In the genomic region with DNA sequence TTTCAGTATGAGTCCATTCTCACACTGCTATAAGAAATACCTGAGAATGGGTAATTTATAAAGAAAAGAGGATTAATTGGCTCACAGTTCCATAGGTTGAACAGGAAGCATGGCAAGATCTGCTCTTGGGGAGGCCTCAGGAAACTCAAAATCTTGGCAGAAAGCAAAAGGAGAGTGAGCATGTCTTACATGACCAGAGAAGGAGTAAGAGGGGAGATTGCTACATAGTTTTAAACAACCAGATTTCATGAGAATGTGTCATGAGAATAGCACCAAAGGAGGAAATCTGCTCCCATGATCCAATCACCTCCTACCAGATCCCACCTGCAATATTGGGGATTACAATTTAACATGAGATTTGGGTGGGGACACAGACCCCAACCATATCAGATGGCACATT, we compare ENCODE assay signal across 22 cellular contexts.
DNase-seq lines count a peak whose midpoint lies in the region; ATAC-seq, FAIRE-seq and TF ChIP-seq lines count a peak whose summit lies in the region.
"Had no signal": no experiment of that assay in that cellular context is flagged by ENCODE, and none has a peak within 500 bp of the region (broad histone marks: within the 10 kb centered on the region; RNA-seq: fewer than 3 reads in every experiment).

No MANE protein-coding gene starts in this region.

- CTCF ChIA-PET in T-cell (lab: Charles Lee) = no interaction called here

- intact Hi-C loops in left colon (cut with DNase I, micrococcal nuclease) (no loop called here), pancreas (cut with DNase I) (no loop called here)

- no peaks in the 10 kb centered on the region for H3K4me1 Mint-ChIP-seq in T-cell
- no peaks in the 10 kb centered on the region for H3K4me1 Mint-ChIP-seq in nephron progenitor cell
- H3K4me1 Mint-ChIP-seq: CD14-positive monocyte, GM23338 had no signal

- H3K9ac ChIP-seq in GM23248 = no peak overlapping the region

- H3K4me3 Mint-ChIP-seq in T-cell (no peak overlapping the region), nephron progenitor cell (no peak overlapping the region)
- H3K4me3 Mint-ChIP-seq: CD14-positive monocyte, GM23338 had no signal

- H2AFZ ChIP-seq in GM23248 = no peak overlapping the region
- H2AFZ ChIP-seq: GM23338 had no signal

- no peaks in the 10 kb centered on the region; the same call in none of the 2 replicates for H3F3A ChIP-seq in GM23248 (ENCODE audit: insufficient read depth)

- no peaks in the 10 kb centered on the region for H3K9me3 ChIP-seq in GM23248 (ENCODE audit: low read depth)
- H3K9me3 ChIP-seq in pancreas = no peaks in the 10 kb centered on the region

- H3K27me3 ChIP-seq in GM23248 (replicated peaks; ENCODE audit: insufficient read depth) (no peaks in the 10 kb centered on the region), bronchial epithelial cell (ENCODE audit: control insufficient read depth, insufficient read depth, low read length) (no peaks in the 10 kb centered on the region), pancreas (no peaks in the 10 kb centered on the region)

- H3K27me3 Mint-ChIP-seq in T-cell (no peaks in the 10 kb centered on the region), nephron progenitor cell (ENCODE audit: low read depth, poor library complexity) (no peaks in the 10 kb centered on the region)

- H3K36me3 ChIP-seq in GM23248 (ENCODE audit: low read depth) = no peaks in the 10 kb centered on the region
- H3K36me3 ChIP-seq in bronchial epithelial cell (ENCODE audit: control insufficient read depth, insufficient read depth, low read length) = no peaks in the 10 kb centered on the region
- H3K36me3 ChIP-seq in pancreas = no peaks in the 10 kb centered on the region

- H3K27ac Mint-ChIP-seq in T-cell (no peak overlapping the region), nephron progenitor cell (no peak overlapping the region)
- H3K27ac Mint-ChIP-seq: CD14-positive monocyte, GM23338 had no signal

- no peak overlapping the region for H3K4me3 ChIP-seq in GM23248
- no peak overlapping the region for H3K4me3 ChIP-seq in bronchial epithelial cell (ENCODE audit: low read depth, low read length)
- no peak overlapping the region for H3K4me3 ChIP-seq in pancreas
- H3K4me3 ChIP-seq: GM12878, GM23338, K562 had no signal

- POLR2A ChIA-PET in T-cell (lab: Charles Lee) = no interaction called here

- H3K36me3 Mint-ChIP-seq in T-cell = no peaks in the 10 kb centered on the region
- H3K36me3 Mint-ChIP-seq in nephron progenitor cell (ENCODE audit: low read depth) = no peaks in the 10 kb centered on the region
- H3K36me3 Mint-ChIP-seq: CD14-positive monocyte had no signal

- H3K4me2 ChIP-seq in GM23248 (ENCODE audit: unreplicated experiment) = no peak overlapping the region
- H3K4me2 ChIP-seq: GM23338 had no signal

- H3K9me3 Mint-ChIP-seq in T-cell (peaks cover 0 to 11% (median 0%) of the 10 kb centered on the region in 3 donors), nephron progenitor cell (no peaks in the 10 kb centered on the region)

- TF ChIP-seq CTCF in bronchial epithelial cell (IDR thresholded peaks at IDR 0.05; ENCODE audit: insufficient read depth, low read length, severe bottlenecking) = no peak
- TF ChIP-seq CTCF in pancreas (IDR thresholded peaks at IDR 0.05) = no peak
- TF ChIP-seq CTCF in nephron progenitor cell (IDR thresholded peaks at IDR 0.05) = no peak

- ATAC-seq in left colon = peak; percentile 32
- ATAC-seq in pancreas = peak; percentile 34 to 39 (median 38)
- ATAC-seq in T-cell (replicated peaks in 1 of 4) = no peak
- ATAC-seq: GM12878, GM23338, HCT116, K562, Right ventricle myocardium inferior had no signal

- FAIRE-seq in bronchial epithelial cell (lab: Jason Lieb, UNC) (no peak), pancreas (lab: Jason Lieb, UNC) (no peak)
- FAIRE-seq: GM12878, GM19239, K562, RCC 7860 had no signal

- in situ Hi-C loops in GM23248 (cut with MboI) = no loop called here

- H4K20me1 ChIP-seq in GM23248 (ENCODE audit: insufficient read depth) = no peaks in the 10 kb centered on the region

- peak; percentile 52 for DNase-seq in GM23248
- peak; percentile 22 for DNase-seq in bronchial epithelial cell (ENCODE audit: low read depth)
- DNase-seq in left colon = no peak
- no peak for DNase-seq in pancreas
- DNase-seq in HuH-7.5 (ENCODE audit: low spot score) = no peak
- no peak for DNase-seq in NCI-H187 treated with DMSO at 0.1 percent for 48 hours (lab: John Stamatoyannopoulos, UW)
- DNase-seq in T-cell = no peak
- DNase-seq in nephron progenitor cell = no peak
- DNase-seq: ACHN; NCI-H1092 treated with DMSO at 0.1 percent for 48 hours; NCI-H2081 treated with DMSO at 0.1 percent for 48 hours; NCI-H510A; NCI-H748 treated with DMSO at 0.1 percent for 48 hours; NK-92 treated with Interleukin-12 subunit alpha and Interleukin-12 subunit beta, amount 100 ng/mL, for 24 hours had no signal

- no peaks in the 10 kb centered on the region for H3K9me2 ChIP-seq in GM23248 (ENCODE audit: insufficient read depth)

- peaks cover 19% of the 10 kb centered on the region for H3K4me1 ChIP-seq in GM23248 (ENCODE audit: insufficient read depth)
- H3K4me1 ChIP-seq in pancreas = peaks cover 20 to 46% (median 32%) of the 10 kb centered on the region in 3 donors

- H3K27ac ChIP-seq in GM23248 (no peak overlapping the region), pancreas (peak overlapping the region; percentile 4 to 84 (median 40))

- no peaks in the 10 kb centered on the region for H3K79me2 ChIP-seq in GM23248 (ENCODE audit: insufficient read depth)

Comparison
In these comparisons a context has a peak if more than half of its experiments do, and no peak if none do; other contexts are left out.
1. DNase-seq: peak in GM23248 (single experiment) and bronchial epithelial cell (single experiment); none in left colon (0 of 2), pancreas (0 of 6), HuH-7.5 (single experiment), NCI-H187 treated with DMSO at 0.1 percent for 48 hours (single experiment), T-cell (0 of 34) and nephron progenitor cell (single experiment).
2. ATAC-seq: peak in left colon (single experiment) and pancreas (4 of 4); none in T-cell (0 of 4).